In genomic region chr16:2086136-2086742, GRCh38 we compare ENCODE assay signal across 21 cellular contexts.
"Had no signal": no experiment of that assay in that cellular context is flagged by ENCODE, and none has a peak within 500 bp of the region (broad histone marks: within the 10 kb centered on the region; RNA-seq: fewer than 3 reads in every experiment).

No MANE protein-coding gene starts in this region.

- H3K27ac ChIP-seq: cardiac muscle cell, left ventricle myocardium inferior, right atrium auricular region had no signal

- DNase-seq: activated CD4-positive, CD25-positive, alpha-beta regulatory T cell treated with anti-CD3 and anti-CD28 coated beads, Interleukin-2, amount 50 U/mL, for 72 hours; activated effector memory CD4-positive, alpha-beta T cell treated with anti-CD3 and anti-CD28 coated beads, Interleukin-2, amount 50 U/mL, for 16 hours; activated T-cell treated with anti-CD3 and anti-CD28 coated beads, Interleukin-2, amount 50 U/mL, for 4 hours; cortex of kidney; effector CD4-positive, alpha-beta T cell; hippocampal formation; kidney; left ventricle myocardium inferior; mesenchymal stem cell; naive thymus-derived CD8-positive, alpha-beta T cell; posterior cingulate gyrus; stimulated activated CD4-positive, alpha-beta T cell treated with anti-CD3 and anti-CD28 coated beads, Interleukin-4, amount 100 ng/mL, for 4 hours; stimulated activated CD8-positive, alpha-beta memory T cell treated with anti-CD3 and anti-CD28 coated beads, Interleukin-4, amount 100 ng/mL, for 48 hours; T-helper 1 cell; T1000 had no signal

- H3K9me3 ChIP-seq: adrenal gland, esophagus muscularis mucosa, left ventricle myocardium inferior, right atrium auricular region, thoracic aorta had no signal

- H3K4me2 ChIP-seq: smooth muscle cell had no signal

- ATAC-seq: activated T-cell treated with anti-CD3 and anti-CD28 coated beads, Interleukin-2, amount 50 U/mL, for 4 hours; naive thymus-derived CD8-positive, alpha-beta T cell had no signal

- H3K4me3 ChIP-seq: adrenal gland, cardiac muscle cell, esophagus muscularis mucosa, left ventricle myocardium inferior, right atrium auricular region, smooth muscle cell, thoracic aorta had no signal

- H3K27me3 ChIP-seq: adrenal gland, cardiac muscle cell, esophagus muscularis mucosa, right atrium auricular region had no signal
